Comparison of ENCODE assay signal across 13 cellular contexts in the genomic region with DNA sequence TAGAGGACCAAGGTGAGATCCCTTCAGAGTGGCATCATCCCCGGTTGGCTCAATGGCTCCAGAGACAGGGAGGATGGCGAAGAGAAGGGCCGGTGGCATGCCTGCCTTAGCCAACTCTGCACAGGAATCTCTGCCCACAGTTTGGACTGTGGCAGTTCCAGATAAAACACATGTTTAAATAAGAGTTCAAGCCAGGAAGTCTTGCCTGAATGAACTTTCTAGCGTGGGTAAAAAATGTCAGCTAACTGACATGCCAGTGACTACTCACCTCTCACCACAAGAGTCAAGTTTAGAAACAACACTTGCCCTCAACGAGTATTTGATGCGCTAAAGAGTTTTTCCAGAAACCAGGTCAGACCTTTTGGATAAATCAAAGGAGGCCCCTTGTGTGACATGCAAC. TPM values are rescaled to one million over a fixed set of nuclear protein-coding genes. Genes with fewer than 3 reads are reported as not detected.
A peak's percentile ranks its signal among the peaks of the same experiment; 100 is the strongest.
DNase-seq lines count a peak whose midpoint lies in the region; ATAC-seq and TF ChIP-seq lines count a peak whose summit lies in the region.
"Had no signal": no experiment of that assay in that cellular context is flagged by ENCODE, and none has a peak within 500 bp of the region (broad histone marks: within the 10 kb centered on the region; RNA-seq: fewer than 3 reads in every experiment).

No MANE protein-coding gene starts in this region.

- intact Hi-C loops in CD4-positive, alpha-beta T cell (cut with DNase I, micrococcal nuclease) = loop anchor here in 1 of 2 experiments (10.0 kb wide), 1 partner anchor 191 kb away; a partner anchor contains a TSS
- intact Hi-C loops in esophagus muscularis mucosa (cut with DNase I) = loop anchor here (10.0 kb wide), 1 partner anchor 191 kb away; a partner anchor contains a TSS

- no peak for TF ChIP-seq POLR2A in esophagus muscularis mucosa (IDR thresholded peaks at IDR 0.05; ENCODE audit: low read depth)
- no peak for TF ChIP-seq POLR2A in Peyer's patch (IDR thresholded peaks at IDR 0.05)

- TF ChIP-seq CTCF in CD4-positive, alpha-beta T cell (IDR thresholded peaks at IDR 0.05) = no peak
- TF ChIP-seq CTCF in esophagus muscularis mucosa (IDR thresholded peaks at IDR 0.05) (no peak), osteocyte (IDR thresholded peaks at IDR 0.05) (no peak), Peyer's patch (IDR thresholded peaks at IDR 0.05) (no peak)

- TF ChIP-seq EP300 in esophagus muscularis mucosa (IDR thresholded peaks at IDR 0.05) = no peak

- no peak overlapping the region for H3K27ac Mint-ChIP-seq in CD4-positive, alpha-beta T cell
- no peak overlapping the region for H3K27ac Mint-ChIP-seq in osteocyte (ENCODE audit: unreplicated experiment)

- no peak for DNase-seq in CD4-positive, alpha-beta T cell
- DNase-seq in Jurkat, Clone E6-1 (ENCODE audit: low read depth, low spot score) = peak; percentile 40
- no peak for DNase-seq in esophagus muscularis mucosa (ENCODE audit: extremely low spot score)
- peak; percentile 36 for DNase-seq in osteocyte (ENCODE audit: extremely low spot score, unreplicated experiment)
- DNase-seq in Peyer's patch = no peak
- DNase-seq in DMS153 (lab: John Stamatoyannopoulos, UW) = no peak
- DNase-seq: activated naive CD4-positive, alpha-beta T cell; midbrain; MV-4-11; NCI-H524; SHP77 had no signal

- H3K4me3 ChIP-seq in Jurkat, Clone E6-1 (ENCODE audit: low read length) = no peak overlapping the region
- H3K4me3 ChIP-seq in esophagus muscularis mucosa (no peak overlapping the region), Peyer's patch (no peak overlapping the region)

- peaks cover 79% of the 10 kb centered on the region for H3K4me1 Mint-ChIP-seq in CD4-positive, alpha-beta T cell (ENCODE audit: low read depth)
- peaks cover 56% of the 10 kb centered on the region for H3K4me1 Mint-ChIP-seq in osteocyte (ENCODE audit: unreplicated experiment)

- H3K27me3 ChIP-seq in CD4-positive, alpha-beta T cell (ENCODE audit: control insufficient read depth, insufficient read depth, low read length) = no peaks in the 10 kb centered on the region
- H3K27me3 ChIP-seq in esophagus muscularis mucosa = no peaks in the 10 kb centered on the region
- H3K27me3 ChIP-seq in Peyer's patch = no peaks in the 10 kb centered on the region

- no peaks in the 10 kb centered on the region for H3K27me3 Mint-ChIP-seq in CD4-positive, alpha-beta T cell
- no peaks in the 10 kb centered on the region for H3K27me3 Mint-ChIP-seq in osteocyte (ENCODE audit: unreplicated experiment)

- peaks cover 81 to 88% (median 84%) of the 10 kb centered on the region in 4 donors for H3K4me1 ChIP-seq in esophagus muscularis mucosa
- peaks cover 0 to 44% (median 12%) of the 10 kb centered on the region in 4 donors for H3K4me1 ChIP-seq in Peyer's patch

- no peak overlapping the region for H3K27ac ChIP-seq in CD4-positive, alpha-beta T cell (ENCODE audit: low read depth, low read length)
- peak overlapping the region; percentile 50 to 87 (median 84) for H3K27ac ChIP-seq in esophagus muscularis mucosa (replicated peaks in 1 of 4)
- peak overlapping the region in 1 of 4 donors; percentile 2 for H3K27ac ChIP-seq in Peyer's patch

- peaks cover 15% of the 10 kb centered on the region for H3K36me3 Mint-ChIP-seq in CD4-positive, alpha-beta T cell (ENCODE audit: low read depth)
- peaks cover 3% of the 10 kb centered on the region for H3K36me3 Mint-ChIP-seq in osteocyte (ENCODE audit: unreplicated experiment)

- POLR2A ChIA-PET in CD4-positive, alpha-beta T cell (lab: Charles Lee) = no interaction called here

- CTCF ChIA-PET in CD4-positive, alpha-beta T cell (lab: Charles Lee) = no interaction called here

- no peaks in the 10 kb centered on the region for H3K9me3 ChIP-seq in CD4-positive, alpha-beta T cell (ENCODE audit: control insufficient read depth, low read length)
- H3K9me3 ChIP-seq in esophagus muscularis mucosa = no peaks in the 10 kb centered on the region
- H3K9me3 ChIP-seq in Peyer's patch = no peaks in the 10 kb centered on the region

- no peaks in the 10 kb centered on the region for H3K9me3 Mint-ChIP-seq in CD4-positive, alpha-beta T cell
- H3K9me3 Mint-ChIP-seq in osteocyte (ENCODE audit: unreplicated experiment) = no peaks in the 10 kb centered on the region

- peak overlapping the region; percentile 50 for H3K4me3 Mint-ChIP-seq in CD4-positive, alpha-beta T cell
- no peak overlapping the region for H3K4me3 Mint-ChIP-seq in osteocyte (ENCODE audit: unreplicated experiment)

- peaks cover 0 to 5% (median 0%) of the 10 kb centered on the region in 4 donors for H3K36me3 ChIP-seq in esophagus muscularis mucosa
- H3K36me3 ChIP-seq in Peyer's patch = no peaks in the 10 kb centered on the region

- WGBS in esophagus muscularis mucosa = 50% methylated on average over 6 of the region's 6 CpGs

- ATAC-seq in CD4-positive, alpha-beta T cell (ENCODE audit: poor library complexity) = no peak
- ATAC-seq in GM18907 (IDR thresholded peaks at IDR 0.05; ENCODE audit: unreplicated experiment) (no peak), HG03196 (IDR thresholded peaks at IDR 0.05; ENCODE audit: unreplicated experiment) (no peak)

RNA-seq across cellular contexts. Expression of a gene that starts 3.0 kb away (rescaled TPM):
- total RNA-seq in CD4-positive, alpha-beta T cell = 10 to 100 TPM; 11.6 to 12.6 TPM
- 18.1 TPM for polyA plus RNA-seq in Jurkat, Clone E6-1 (2012; ENCODE audit: insufficient read depth, insufficient read length)
- 10 to 100 TPM; 11.6 to 22.0 (median 13.0) TPM for total RNA-seq in esophagus muscularis mucosa
- total RNA-seq in osteocyte = 7.2 and 8.9 TPM in 2 replicates
- 10 to 100 TPM in 3 of 4 donors, 1 to 10 TPM in 1; 4.0 to 29.7 (median 21.0) TPM for total RNA-seq in Peyer's patch

RNA-seq across cellular contexts. Expression of a gene that starts 29.0 kb away (rescaled TPM):
- 1 to 10 TPM; 6.3 to 6.6 TPM for total RNA-seq in CD4-positive, alpha-beta T cell
- 84.5 TPM for polyA plus RNA-seq in Jurkat, Clone E6-1 (2012; ENCODE audit: insufficient read depth, insufficient read length)
- total RNA-seq in esophagus muscularis mucosa = 10 to 100 TPM; 10.8 to 39.9 (median 17.8) TPM
- total RNA-seq in osteocyte = 24.2 and 26.7 TPM in 2 replicates
- total RNA-seq in Peyer's patch = 10 to 100 TPM; 18.1 to 24.8 (median 19.2) TPM

Comparison
In these comparisons a context has a peak if more than half of its experiments do, and no peak if none do; other contexts are left out.
1. DNase-seq: peak in Jurkat, Clone E6-1 (single experiment) and osteocyte (single experiment); none in CD4-positive, alpha-beta T cell (0 of 10), esophagus muscularis mucosa (single experiment), Peyer's patch (0 of 3) and DMS153 (single experiment).